15 cellular contexts compared by ENCODE assay signal in the genomic region with DNA sequence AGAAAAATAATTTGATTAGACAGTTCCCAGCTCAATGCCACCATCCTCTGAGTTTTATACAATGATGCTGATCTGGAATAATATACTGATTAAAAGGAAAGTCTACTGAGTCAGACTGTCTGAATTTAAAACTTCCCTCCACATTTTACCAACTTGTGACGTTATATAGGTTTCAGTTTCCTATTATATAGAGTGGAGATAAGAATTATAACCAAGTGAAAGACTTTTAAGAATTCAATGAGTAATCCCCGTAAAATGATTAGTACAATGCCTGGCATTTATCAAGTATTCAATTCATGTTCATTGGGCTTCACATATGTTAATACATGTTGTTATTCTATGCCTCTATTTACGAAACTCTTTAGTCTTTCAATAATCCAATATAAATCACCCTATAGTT.
DNase-seq lines count a peak whose midpoint lies in the region; ATAC-seq, FAIRE-seq and TF ChIP-seq lines count a peak whose summit lies in the region.
"Had no signal": no experiment of that assay in that cellular context is flagged by ENCODE, and none has a peak within 500 bp of the region (broad histone marks: within the 10 kb centered on the region; RNA-seq: fewer than 3 reads in every experiment).

No MANE protein-coding gene starts in this region.

- H3K27ac ChIP-seq in PC-3 (ENCODE audit: low read length): no peak overlapping the region
- H3K27ac ChIP-seq: C4-2B had no signal

- no peaks in the 10 kb centered on the region for H3F3A ChIP-seq in PC-3 (ENCODE audit: low read length, unreplicated experiment)

- no TSS peak for BruUV-seq in PC-3 (replicated peaks; lab: Mats Ljungman, UMichigan)

- no peaks in the 10 kb centered on the region for H3K9me2 ChIP-seq in PC-3 (replicated peaks; ENCODE audit: low read length)

- POLR2A ChIA-PET in PC-3 (lab: Charles Lee; ENCODE audit: unreplicated experiment): no interaction called here

- DNase-seq in ELR (ENCODE audit: low read depth) (peak; percentile 59), HTR-8/SVneo (ENCODE audit: insufficient read length, low spot score) (peak; percentile 18), PC-3 (peak; percentile 75), non-pigmented ciliary epithelial cell (ENCODE audit: low read depth) (peak; percentile 1), C1 segment of cervical spinal cord (lab: John Stamatoyannopoulos, UW) (no peak), NCI-H146 treated with DMSO at 0.1 percent for 48 hours (lab: John Stamatoyannopoulos, UW; ENCODE audit: unreplicated experiment) (no peak)
- DNase-seq: CD4-positive, alpha-beta memory T cell; DMS79; GOT3; H9 had no signal

- 0 out of 2 replicates have a peak overlapping the region, but pooled peaks have one; percentile 24 for H3K4me2 ChIP-seq in PC-3 (ENCODE audit: low read length)

- H3K27me3 ChIP-seq in PC-3 (ENCODE audit: low read length): no peaks in the 10 kb centered on the region

- intact Hi-C loops in PC-3 (cut with micrococcal nuclease): no loop called here

- ATAC-seq in PC-3: peak; percentile 73
- ATAC-seq in HG02852 (IDR thresholded peaks at IDR 0.05; ENCODE audit: unreplicated experiment): no peak
- ATAC-seq: K562 had no signal

- no peaks in the 10 kb centered on the region for H3K9me3 ChIP-seq in PC-3 (ENCODE audit: low read length)

- peaks cover 25% of the 10 kb centered on the region for H3K4me1 ChIP-seq in PC-3 (ENCODE audit: insufficient read depth, low read length)

- CTCF ChIA-PET in PC-3 (lab: Charles Lee): no interaction called here

- no peak overlapping the region for H3K9ac ChIP-seq in PC-3 (ENCODE audit: low read length)

- no peaks in the 10 kb centered on the region for H3K79me2 ChIP-seq in PC-3 (ENCODE audit: low read length)

- no peak overlapping the region for H2AFZ ChIP-seq in PC-3 (ENCODE audit: low read length)

- FAIRE-seq in HTR-8/SVneo (lab: Jason Lieb, UNC): no peak
- FAIRE-seq: G401.6, GM12891, K562 had no signal

- H3K36me3 ChIP-seq in PC-3 (ENCODE audit: low read depth, low read length): no peaks in the 10 kb centered on the region

- H3K4me3 ChIP-seq in PC-3 (ENCODE audit: low read length): no peak overlapping the region
- H3K4me3 ChIP-seq: K562 had no signal

- TF ChIP-seq CTCF in PC-3 (conservative IDR thresholded peaks at IDR 0.05; ENCODE audit: low read depth, low read length): no peak

- no peaks in the 10 kb centered on the region for H4K20me1 ChIP-seq in PC-3 (ENCODE audit: low read length)

Comparison
In these comparisons a context has a peak if more than half of its experiments do, and no peak if none do; other contexts are left out.
1. DNase-seq: peak in ELR (single experiment), HTR-8/SVneo (single experiment), PC-3 (single experiment) and non-pigmented ciliary epithelial cell (single experiment); none in C1 segment of cervical spinal cord (0 of 14) and NCI-H146 treated with DMSO at 0.1 percent for 48 hours (single experiment).